8 cellular contexts compared by ENCODE assay signal in the genomic region with DNA sequence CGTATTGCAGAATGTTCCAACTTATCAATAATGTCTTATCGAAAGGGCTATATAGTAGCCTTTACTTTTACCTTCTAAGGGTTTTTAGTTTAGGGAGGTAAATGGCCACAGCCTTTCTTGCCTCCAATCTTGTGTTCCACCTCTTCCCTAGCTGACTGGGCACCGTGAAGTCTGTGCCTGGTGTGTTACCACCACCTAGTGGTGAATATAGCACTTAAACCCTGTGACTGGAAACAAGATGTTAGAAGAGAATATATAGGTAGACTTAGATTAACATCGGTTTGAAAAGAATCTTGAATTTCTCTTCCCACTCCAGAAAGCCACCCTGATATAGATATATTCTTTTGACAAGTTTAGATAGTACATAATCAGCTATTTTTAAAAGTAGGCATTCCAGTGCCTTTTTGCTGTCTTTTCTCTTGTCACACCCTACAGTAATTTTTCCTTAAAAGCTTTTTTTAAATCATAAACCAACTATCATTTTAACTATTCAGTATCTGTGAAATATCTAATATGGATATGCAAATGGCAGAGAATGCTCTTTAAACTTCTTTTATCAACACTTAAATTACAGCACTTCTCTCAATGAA. TPM values are rescaled to one million over a fixed set of nuclear protein-coding genes. Genes with fewer than 3 reads are reported as not detected.
DNase-seq lines count a peak whose midpoint lies in the region; ATAC-seq and TF ChIP-seq lines count a peak whose summit lies in the region.

No MANE protein-coding gene starts in this region.

- no peaks in the 10 kb centered on the region for H3K79me2 ChIP-seq in trophoblast cell (ENCODE audit: control insufficient read depth, insufficient read depth, low read length, poor library complexity)

- no peak overlapping the region for H3K4me2 ChIP-seq in trophoblast cell (ENCODE audit: low read length)

- intact Hi-C loops in Panc1 (cut with micrococcal nuclease; ENCODE audit: unreplicated experiment), result loop anchor here (2.0 to 5.0 kb wide), 2 partner anchors 51 to 344 kb away; no protein-coding TSS in a partner anchor

- H2BK5ac ChIP-seq in trophoblast cell (ENCODE audit: low read depth, low read length, poor library complexity), result no peak overlapping the region

- H3K79me1 ChIP-seq in trophoblast cell (ENCODE audit: low read length), result peaks cover 14% of the 10 kb centered on the region

- 30 to 36% methylated on average over 4 of the region's 4 CpGs for WGBS in gastroesophageal sphincter (ENCODE audit: low coverage in 1 of 2), 2 donors
- no CpG with 5 or more reads among the region's 4 CpGs for WGBS in trophoblast cell (ENCODE audit: extremely low coverage, insufficient coverage, insufficient read length)

- H4K91ac ChIP-seq in trophoblast cell (ENCODE audit: low read depth, low read length), result no peak overlapping the region

- H3K18ac ChIP-seq in trophoblast cell (ENCODE audit: low read length), result no peak overlapping the region

- H3K4me1 ChIP-seq in Panc1 (ENCODE audit: control insufficient read depth, insufficient read depth, low read length) (no peaks in the 10 kb centered on the region), gastroesophageal sphincter (peaks cover 0 to 4% (median 0%) of the 10 kb centered on the region in 3 donors), trophoblast cell (ENCODE audit: control insufficient read depth in 1 of 2, insufficient read depth in 2 of 2, low read length in 2 of 2) (peaks cover 7 to 9% of the 10 kb centered on the region in 2 experiments)

- no peak overlapping the region for H4K8ac ChIP-seq in trophoblast cell (ENCODE audit: low read depth, low read length)

- POLR2A ChIA-PET in Panc1 (lab: Charles Lee), result no interaction called here

- no TSS peak for BruUV-seq in Panc1 (replicated peaks; lab: Mats Ljungman, UMichigan)

- TF ChIP-seq POLR2A in gastroesophageal sphincter (IDR thresholded peaks at IDR 0.05), result no peak

- H3K9me3 ChIP-seq in Panc1 (ENCODE audit: control insufficient read depth, insufficient read depth, low read depth, low read length) (no peaks in the 10 kb centered on the region), gastroesophageal sphincter (no peaks in the 10 kb centered on the region), trophoblast cell (ENCODE audit: insufficient read depth, low read depth, low read length) (no peaks in the 10 kb centered on the region)

- H3K27ac ChIP-seq in Panc1 (ENCODE audit: low read length) (no peak overlapping the region), gastroesophageal sphincter (no peak overlapping the region), trophoblast cell (ENCODE audit: low read depth, low read length) (no peak overlapping the region)

- no peak overlapping the region for H2AFZ ChIP-seq in trophoblast cell (ENCODE audit: insufficient read depth, low read length, poor library complexity)

- H2BK120ac ChIP-seq in trophoblast cell (ENCODE audit: insufficient read depth, low read length, poor library complexity), result no peak overlapping the region

- H3K36me3 ChIP-seq in Panc1 (ENCODE audit: control insufficient read depth, insufficient read depth, low read length), result no peaks in the 10 kb centered on the region
- H3K36me3 ChIP-seq in gastroesophageal sphincter, result no peaks in the 10 kb centered on the region
- H3K36me3 ChIP-seq in trophoblast cell (ENCODE audit: control insufficient read depth in 1 of 2, insufficient read depth in 2 of 2, low read length in 2 of 2), result peaks cover 0 to 1% of the 10 kb centered on the region in 2 experiments

- H3K14ac ChIP-seq in trophoblast cell (ENCODE audit: low read length), result no peak overlapping the region

- CTCF ChIA-PET in Panc1 (lab: Charles Lee), result interaction anchor here (0.6 kb wide), 2 partner anchors 11 to 376 kb away, joined by 3 to 4 read pairs; no protein-coding TSS in a partner anchor

- no peak overlapping the region for H3K4me3 ChIP-seq in Panc1 (ENCODE audit: low read depth in 2 of 2, low read length in 2 of 2)
- H3K4me3 ChIP-seq in gastroesophageal sphincter, result no peak overlapping the region
- no peak overlapping the region for H3K4me3 ChIP-seq in trophoblast cell (ENCODE audit: low read depth, low read length)

- in situ Hi-C loops in Panc1 (cut with HindIII; ENCODE audit: low pct_unique_long_range_greater_than_20kb, low sequenced_read_pairs), result no loop called here

- TF ChIP-seq EP300 in gastroesophageal sphincter (IDR thresholded peaks at IDR 0.05), result no peak

- TF ChIP-seq CTCF in Panc1 (IDR thresholded peaks at IDR 0.05) (peak; percentile 76), gastroesophageal sphincter (IDR thresholded peaks at IDR 0.05) (peak; percentile 82 to 91 (median 84)), omental fat pad (IDR thresholded peaks at IDR 0.05) (peak in 1 of 3 donors; percentile 31)

- no peak overlapping the region for H2BK12ac ChIP-seq in trophoblast cell (ENCODE audit: low read length)

- ATAC-seq in GM21367 (IDR thresholded peaks at IDR 0.05; ENCODE audit: unreplicated experiment) (peak; percentile 99), HG03575 (IDR thresholded peaks at IDR 0.05; ENCODE audit: extremely low read depth, insufficient number of reproducible peaks, low FRiP score, unreplicated experiment) (peak; percentile 95), Panc1 (peak; percentile 77), gastroesophageal sphincter (peak; percentile 89), omental fat pad (ENCODE audit: low FRiP score) (no peak)

- no peak overlapping the region for H3K9ac ChIP-seq in trophoblast cell (ENCODE audit: low read length)

- peak; percentile 56 for DNase-seq in EL
- peak; percentile 25 for DNase-seq in Panc1 (ENCODE audit: low read depth, low spot score)
- peak; percentile 74 for DNase-seq in activated effector memory CD4-positive, alpha-beta T cell treated with anti-CD3 and anti-CD28 coated beads, Interleukin-2, amount 50 U/mL, for 16 hours
- DNase-seq in trophoblast cell, result peak; percentile 50 to 88
- no peak for DNase-seq in omental fat pad (ENCODE audit: low spot score)

- no peaks in the 10 kb centered on the region; the same call in 1 of the 2 replicates for H3K27me3 ChIP-seq in Panc1 (ENCODE audit: control insufficient read depth, insufficient read depth, low read length)
- H3K27me3 ChIP-seq in gastroesophageal sphincter, result no peaks in the 10 kb centered on the region
- no peaks in the 10 kb centered on the region for H3K27me3 ChIP-seq in trophoblast cell (ENCODE audit: insufficient read depth, low read length)

- no peak overlapping the region for H3K23ac ChIP-seq in trophoblast cell (ENCODE audit: low read length)

- H2AK5ac ChIP-seq in trophoblast cell (ENCODE audit: low read length), result no peak overlapping the region

- no peak overlapping the region for H4K12ac ChIP-seq in trophoblast cell (ENCODE audit: low read depth, low read length)

- no peak overlapping the region for H3K4ac ChIP-seq in trophoblast cell (ENCODE audit: low read depth, low read length)

RNA-seq across cellular contexts. Expression of gene ADH7, which starts 27.8 kb away (rescaled TPM):
- total RNA-seq in Panc1 (2021; ENCODE audit: unreplicated experiment) (not detected), gastroesophageal sphincter (1 to 10 TPM in 2 of 4 donors, under 1 TPM in 1, not detected in 1; 0.13 to 9.9 (median 1.2) TPM), omental fat pad (not detected)
- polyA plus RNA-seq in Panc1 (2012; ENCODE audit: insufficient read length), result not detected
- not detected in 2 replicates for polyA plus RNA-seq in trophoblast cell (2013)

RNA-seq across cellular contexts. Expression of gene C4orf17, which starts 47.9 kb away (rescaled TPM):
- total RNA-seq in Panc1 (2021; ENCODE audit: unreplicated experiment), result not detected
- polyA plus RNA-seq in Panc1 (2012; ENCODE audit: insufficient read length), result not detected
- not detected for total RNA-seq in gastroesophageal sphincter
- polyA plus RNA-seq in trophoblast cell (2013), result not detected in 2 replicates
- total RNA-seq in omental fat pad, result not detected
